8 cellular contexts compared by ENCODE assay signal in the genomic region with DNA sequence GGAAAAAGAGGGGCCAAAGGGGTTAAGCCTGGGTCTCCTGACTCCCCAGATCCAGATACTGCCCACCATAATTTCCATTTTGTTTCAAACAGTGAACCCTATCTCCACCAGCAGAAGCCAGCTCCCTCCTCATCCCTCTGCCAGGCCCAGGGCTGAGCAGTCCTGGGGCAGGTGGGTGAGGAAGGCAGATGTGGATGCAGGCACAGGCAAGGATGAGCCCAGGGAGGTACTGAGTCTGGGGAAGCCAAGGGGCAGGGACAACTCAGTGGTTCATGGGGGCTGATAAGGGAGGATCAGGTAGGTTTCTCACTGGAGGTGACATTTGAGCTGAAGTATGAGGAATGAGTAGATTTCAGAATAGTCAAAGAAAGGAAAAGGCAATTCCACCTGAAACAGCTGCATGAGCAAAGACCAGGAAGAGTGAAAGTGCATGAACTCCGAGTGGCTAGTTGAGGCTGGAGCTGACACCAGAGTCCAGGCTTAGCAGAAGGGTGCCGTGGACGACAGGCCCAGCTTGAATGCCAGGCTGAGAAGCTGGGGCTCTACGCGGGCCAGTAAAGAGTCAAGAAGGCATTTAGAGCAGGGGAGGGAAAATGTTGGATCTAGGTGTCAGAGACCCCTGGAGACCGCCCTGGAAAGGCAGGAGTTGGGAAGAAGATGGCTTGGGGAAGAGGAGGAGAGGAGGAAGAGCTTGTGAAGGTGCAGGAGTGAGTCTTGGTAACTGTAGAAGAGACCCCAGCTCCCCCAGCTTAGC. TPM values are rescaled to one million over a fixed set of nuclear protein-coding genes. Genes with fewer than 3 reads are reported as not detected.
A peak's percentile ranks its signal among the peaks of the same experiment; 100 is the strongest.
DNase-seq lines count a peak whose midpoint lies in the region; ATAC-seq, FAIRE-seq and TF ChIP-seq lines count a peak whose summit lies in the region.

No MANE protein-coding gene starts in this region.

- no peaks in the 10 kb centered on the region for H3K9me3 ChIP-seq in cardiac muscle cell (ENCODE audit: low read depth)
- H3K9me3 ChIP-seq in K562 (replicated peaks; ENCODE audit: control insufficient read depth, insufficient read depth, low read depth, low read length), result no peaks in the 10 kb centered on the region

- POLR2A ChIA-PET in K562 (lab: Yijun Ruan, JAX), result interaction anchor here (0.6 to 3.6 kb wide), 10 partner anchors 9 to 139 kb away, joined by 3 to 16 read pairs (median 4); a partner anchor contains a TSS

- no peaks in the 10 kb centered on the region for H3K9me3 Mint-ChIP-seq in memory B cell

- CTCF ChIA-PET in K562 (lab: Yijun Ruan, JAX; ENCODE audit: low intra/inter-chr PET ratio), result interaction anchor here (1.0 to 2.4 kb wide), 3 partner anchors 34 to 146 kb away, joined by 3 to 24 read pairs (median 7); no protein-coding TSS in a partner anchor

- H3K4me1 ChIP-seq in cardiac muscle cell (ENCODE audit: low read depth) (peaks cover 45% of the 10 kb centered on the region), K562 (replicated peaks in 1 of 2; ENCODE audit: control insufficient read depth in 2 of 2, insufficient read depth in 2 of 2, low read length in 2 of 2) (peaks cover 34 to 56% of the 10 kb centered on the region in 2 experiments)

- in situ Hi-C loops in K562 (cut with MboI), result no loop called here

- no peaks in the 10 kb centered on the region for H3K36me3 ChIP-seq in cardiac muscle cell
- peaks cover 26% of the 10 kb centered on the region for H3K36me3 ChIP-seq in K562 (ENCODE audit: control insufficient read depth, insufficient read depth, low read length)

- no peak for TF ChIP-seq EP300 in K562 (IDR thresholded peaks at IDR 0.05; ENCODE audit: low read length)

- H3K9me1 ChIP-seq in K562 (ENCODE audit: control insufficient read depth, insufficient read depth, low read length), result no peaks in the 10 kb centered on the region

- intact Hi-C loops in left cardiac atrium (cut with DNase I) (loop anchor here in 1 of 2 donors (2.0 kb wide), 1 partner anchor 35 kb away; no protein-coding TSS in a partner anchor), K562 (cut with micrococcal nuclease) (loop anchor here (1.0 kb wide), 1 partner anchor 33 kb away; no protein-coding TSS in a partner anchor)

- H3K27me3 Mint-ChIP-seq in memory B cell, result no peaks in the 10 kb centered on the region

- DNase-seq in cardiac muscle cell (ENCODE audit: low read depth in 1 of 2, low spot score in 1 of 2) (no peak), left cardiac atrium (no peak), K562 (ENCODE audit: extremely low read depth in 1 of 4, low spot score in 3 of 4) (peak in 1 of 4 experiments; percentile 9), memory B cell (ENCODE audit: low spot score in 2 of 2) (no peak), ureter (ENCODE audit: low spot score) (peak; percentile 44)

- peak overlapping the region; percentile 87 for H3K4me3 Mint-ChIP-seq in memory B cell

- H3K27ac Mint-ChIP-seq in memory B cell, result peak overlapping the region; percentile 84

- no peak for TF ChIP-seq CTCF in cardiac muscle cell (IDR thresholded peaks at IDR 0.05; ENCODE audit: low read depth, low read length)
- TF ChIP-seq CTCF in K562 (IDR thresholded peaks at IDR 0.05 in 2 of 3, conservative IDR thresholded peaks at IDR 0.05 in 1 of 3; ENCODE audit: insufficient read depth in 2 of 3, low read depth in 1 of 3, low read length in 3 of 3), result no peak

- WGBS in K562 (ENCODE audit: insufficient coverage, low coverage, missing lambda C conversion rate), result 12% methylated on average over 6 of the region's 6 CpGs

- no peak; a peak in 1 of 4 replicates for TF ChIP-seq RAD21 in K562 (CRISPR knock-in tag; conservative IDR thresholded peaks at IDR 0.05 in 1 of 2, IDR thresholded peaks at IDR 0.05 in 1 of 2)

- H3K36me3 Mint-ChIP-seq in memory B cell, result peaks cover 5% of the 10 kb centered on the region

- peak overlapping the region; percentile 91 for H3K4me3 ChIP-seq in cardiac muscle cell
- H3K4me3 ChIP-seq in K562, result peak overlapping the region; percentile 93

- TF ChIP-seq POLR2A in K562 (conservative IDR thresholded peaks at IDR 0.05), result no peak; the same call in 1 of the 2 replicates

- ATAC-seq in left cardiac atrium, result no peak
- no peak for ATAC-seq in K562
- no peak for ATAC-seq in memory B cell (ENCODE audit: low read depth)
- no peak for ATAC-seq in HG03025 (IDR thresholded peaks at IDR 0.05; ENCODE audit: low FRiP score, unreplicated experiment)
- no peak for ATAC-seq in GM19397 (IDR thresholded peaks at IDR 0.05; ENCODE audit: unreplicated experiment)
- ATAC-seq in GM19463 (IDR thresholded peaks at IDR 0.05; ENCODE audit: unreplicated experiment), result no peak

- H3K79me2 ChIP-seq in K562 (ENCODE audit: control insufficient read depth, insufficient read depth, low read length), result peaks cover 55% of the 10 kb centered on the region

- FAIRE-seq in K562 (lab: Jason Lieb, UNC), result peak; percentile 48

- peak overlapping the region; percentile 79 to 90 for H3K9ac ChIP-seq in K562 (ENCODE audit: insufficient read depth in 1 of 2, low read depth in 2 of 2, low read length in 2 of 2)

- no peaks in the 10 kb centered on the region for H4K20me1 ChIP-seq in K562 (replicated peaks; ENCODE audit: control insufficient read depth, insufficient read depth, low read length)

- H3K27ac ChIP-seq in cardiac muscle cell (peak overlapping the region; percentile 81), K562 (ENCODE audit: extremely low read depth, low read depth, low read length) (peak overlapping the region; percentile 69)

- H3K4me2 ChIP-seq in K562 (ENCODE audit: insufficient read depth, low read length), result peak overlapping the region; percentile 97

- BruUV-seq in K562 (replicated peaks; lab: Mats Ljungman, UMichigan), result no TSS peak

- H3K27me3 ChIP-seq in cardiac muscle cell, result no peaks in the 10 kb centered on the region
- H3K27me3 ChIP-seq in K562 (ENCODE audit: control insufficient read depth in 2 of 2, insufficient read depth in 2 of 2, low read length in 2 of 2), result no peaks in the 10 kb centered on the region; a peak in 1 of 5 replicates

- H2AFZ ChIP-seq in K562 (ENCODE audit: low read depth, low read length), result peak overlapping the region; percentile 90

- peaks cover 38% of the 10 kb centered on the region for H3K4me1 Mint-ChIP-seq in memory B cell

RNA-seq across cellular contexts. Expression of a gene that starts 10.3 kb away (rescaled TPM):
- total RNA-seq in cardiac muscle cell (55.5 and 62.9 TPM in 2 replicates), left cardiac atrium (10 to 100 TPM; 34.7 to 42.1 TPM), K562 (2014; rRNA removed) (13.6 and 13.7 TPM in 2 replicates), K562 (2014; rRNA removed; fragmentation: Illumina TruSeq; extraction: Trizol) (1.5 and 2.2 TPM in 2 replicates), K562 (2015; rRNA removed; fragmentation: Illumina TruSeq; extraction: Trizol) (8.6 and 8.7 TPM in 2 replicates), K562 (2021) (37.6 and 44.7 TPM in 2 replicates), ureter (83.4 TPM)
- polyA plus RNA-seq in cardiac muscle cell (18.1 and 18.7 TPM in 2 replicates), K562 (2011; rRNA removed) (3.0 and 5.8 TPM in 2 replicates), K562 (2014; fragmentation: Illumina TruSeq; extraction: Trizol) (12.0 and 21.5 TPM in 2 replicates), K562 (2014; fragmentation: Nextera tagmentation; extraction: Ambion mirVana) (under 1 TPM; 0.07 to 0.13 TPM), K562 (2014; rRNA removed) (18.9 and 19.9 TPM in 2 replicates)
- total RNA-seq in K562 (2011; cell fraction: chromatin; rRNA removed; ENCODE audit: low replicate concordance), result 24.1 and 86.8 TPM in 2 replicates
- 64.6 and 65.9 TPM in 2 replicates for total RNA-seq in K562 (2011; cell fraction: nucleolus; rRNA removed)
- 39.3 and 41.3 TPM in 2 replicates for total RNA-seq in K562 (2011; cell fraction: nucleoplasm; rRNA removed)
- 4.3 and 10.0 TPM in 2 replicates for polyA plus RNA-seq in K562 (2011; cell fraction: cytosol; rRNA removed)
- 37.3 and 64.7 TPM in 2 replicates for polyA plus RNA-seq in K562 (2011; cell fraction: nucleus; rRNA removed)
- 24.4 and 27.9 TPM in 2 replicates for polyA plus RNA-seq in K562 (2012)
- polyA minus RNA-seq in K562 (2011; rRNA and poly(A)+ RNA removed), result 1.8 and 2.4 TPM in 2 replicates
- 12.8 and 21.3 TPM in 2 replicates for polyA minus RNA-seq in K562 (2011; cell fraction: cytosol; rRNA and poly(A)+ RNA removed)
- polyA minus RNA-seq in K562 (2011; cell fraction: nucleus; rRNA and poly(A)+ RNA removed), result 14.4 and 16.6 TPM in 2 replicates

RNA-seq across cellular contexts. Expression of a gene that starts 22.6 kb away (rescaled TPM):
- 1.3 and 1.4 TPM in 2 replicates for total RNA-seq in cardiac muscle cell
- 0.16 and 2.9 TPM in 2 replicates for polyA plus RNA-seq in cardiac muscle cell
- under 1 TPM; 0.12 to 0.16 TPM for total RNA-seq in left cardiac atrium
- total RNA-seq in K562 (2011; cell fraction: chromatin; rRNA removed; ENCODE audit: low replicate concordance), result 0.30 and 0.67 TPM in 2 replicates
- 0.39 and 0.83 TPM in 2 replicates for total RNA-seq in K562 (2011; cell fraction: nucleolus; rRNA removed)
- 0.76 and 0.81 TPM in 2 replicates for total RNA-seq in K562 (2011; cell fraction: nucleoplasm; rRNA removed)
- total RNA-seq in K562 (2014; rRNA removed), result 0.54 and 1.1 TPM in 2 replicates
- total RNA-seq in K562 (2014; rRNA removed; fragmentation: Illumina TruSeq; extraction: Trizol), result 0.11 and 0.32 TPM in 2 replicates
- total RNA-seq in K562 (2015; rRNA removed; fragmentation: Illumina TruSeq; extraction: Trizol), result 0.94 and 1.1 TPM in 2 replicates
- total RNA-seq in K562 (2021), result 1.6 and 1.8 TPM in 2 replicates
- 0.24 and 0.34 TPM in 2 replicates for polyA plus RNA-seq in K562 (2011; rRNA removed)
- 0.41 and 2.0 TPM in 2 replicates for polyA plus RNA-seq in K562 (2011; cell fraction: cytosol; rRNA removed)
- polyA plus RNA-seq in K562 (2011; cell fraction: nucleus; rRNA removed), result 0.21 and 0.77 TPM in 2 replicates
- 1.4 and 1.7 TPM in 2 replicates for polyA plus RNA-seq in K562 (2012)
- polyA plus RNA-seq in K562 (2014; fragmentation: Illumina TruSeq; extraction: Trizol), result 1.0 and 1.9 TPM in 2 replicates
- polyA plus RNA-seq in K562 (2014; fragmentation: Nextera tagmentation; extraction: Ambion mirVana), result under 1 TPM; 0.10 to 0.18 TPM
- 0.73 and 1.6 TPM in 2 replicates for polyA plus RNA-seq in K562 (2014; rRNA removed)
- 0.15 and 0.32 TPM in 2 replicates for polyA minus RNA-seq in K562 (2011; rRNA and poly(A)+ RNA removed)
- polyA minus RNA-seq in K562 (2011; cell fraction: cytosol; rRNA and poly(A)+ RNA removed), result 1.2 TPM in 1 of 2 replicates, not detected in the other
- 0.40 TPM in 1 of 2 replicates, not detected in the other for polyA minus RNA-seq in K562 (2011; cell fraction: nucleus; rRNA and poly(A)+ RNA removed)
- 1.6 TPM for total RNA-seq in ureter

RNA-seq across cellular contexts. Expression of a gene that starts 23.1 kb away (rescaled TPM):
- total RNA-seq in cardiac muscle cell (91.2 and 144 TPM in 2 replicates), left cardiac atrium (1 to 10 TPM; 4.1 to 6.2 TPM), K562 (2014; rRNA removed) (114 and 146 TPM in 2 replicates), K562 (2014; rRNA removed; fragmentation: Illumina TruSeq; extraction: Trizol) (28.7 and 48.0 TPM in 2 replicates), K562 (2015; rRNA removed; fragmentation: Illumina TruSeq; extraction: Trizol) (78.9 and 81.0 TPM in 2 replicates), K562 (2021) (130 and 138 TPM in 2 replicates), ureter (19.8 TPM)
- polyA plus RNA-seq in cardiac muscle cell (87.9 and 131 TPM in 2 replicates), K562 (2011; rRNA removed) (27.5 and 40.8 TPM in 2 replicates), K562 (2014; fragmentation: Illumina TruSeq; extraction: Trizol) (96.7 and 113 TPM in 2 replicates), K562 (2014; fragmentation: Nextera tagmentation; extraction: Ambion mirVana) (10 to 100 TPM; 10.5 to 23.5 TPM), K562 (2014; rRNA removed) (79.6 and 80.6 TPM in 2 replicates)
- 3.9 and 24.8 TPM in 2 replicates for total RNA-seq in K562 (2011; cell fraction: chromatin; rRNA removed; ENCODE audit: low replicate concordance)
- 45.0 and 47.0 TPM in 2 replicates for total RNA-seq in K562 (2011; cell fraction: nucleolus; rRNA removed)
- 16.6 and 17.6 TPM in 2 replicates for total RNA-seq in K562 (2011; cell fraction: nucleoplasm; rRNA removed)
- 71.5 and 165 TPM in 2 replicates for polyA plus RNA-seq in K562 (2011; cell fraction: cytosol; rRNA removed)
- 47.4 and 73.9 TPM in 2 replicates for polyA plus RNA-seq in K562 (2011; cell fraction: nucleus; rRNA removed)
- polyA plus RNA-seq in K562 (2012), result 83.4 and 102 TPM in 2 replicates
- polyA minus RNA-seq in K562 (2011; rRNA and poly(A)+ RNA removed), result 20.7 and 34.8 TPM in 2 replicates
- 70.3 and 71.1 TPM in 2 replicates for polyA minus RNA-seq in K562 (2011; cell fraction: cytosol; rRNA and poly(A)+ RNA removed)
- 16.8 and 18.9 TPM in 2 replicates for polyA minus RNA-seq in K562 (2011; cell fraction: nucleus; rRNA and poly(A)+ RNA removed)

RNA-seq across cellular contexts. Expression of a gene that starts 24.4 kb away (rescaled TPM):
- total RNA-seq in cardiac muscle cell, result 97.6 and 108 TPM in 2 replicates
- polyA plus RNA-seq in cardiac muscle cell, result 25.1 and 25.4 TPM in 2 replicates
- 10 to 100 TPM; 37.9 to 50.6 TPM for total RNA-seq in left cardiac atrium
- total RNA-seq in K562 (2011; cell fraction: chromatin; rRNA removed; ENCODE audit: low replicate concordance), result 105 and 266 TPM in 2 replicates
- 150 and 152 TPM in 2 replicates for total RNA-seq in K562 (2011; cell fraction: nucleolus; rRNA removed)
- total RNA-seq in K562 (2011; cell fraction: nucleoplasm; rRNA removed), result 89.4 and 93.6 TPM in 2 replicates
- total RNA-seq in K562 (2014; rRNA removed), result 27.1 and 29.8 TPM in 2 replicates
- total RNA-seq in K562 (2014; rRNA removed; fragmentation: Illumina TruSeq; extraction: Trizol), result 19.0 and 20.0 TPM in 2 replicates
- 26.5 and 30.0 TPM in 2 replicates for total RNA-seq in K562 (2015; rRNA removed; fragmentation: Illumina TruSeq; extraction: Trizol)
- total RNA-seq in K562 (2021), result 72.7 and 75.4 TPM in 2 replicates
- 27.0 and 41.5 TPM in 2 replicates for polyA plus RNA-seq in K562 (2011; rRNA removed)
- polyA plus RNA-seq in K562 (2011; cell fraction: cytosol; rRNA removed), result 33.1 and 53.6 TPM in 2 replicates
- polyA plus RNA-seq in K562 (2011; cell fraction: nucleus; rRNA removed), result 142 and 197 TPM in 2 replicates
- 34.3 and 44.0 TPM in 2 replicates for polyA plus RNA-seq in K562 (2012)
- 28.9 and 45.7 TPM in 2 replicates for polyA plus RNA-seq in K562 (2014; fragmentation: Illumina TruSeq; extraction: Trizol)
- polyA plus RNA-seq in K562 (2014; fragmentation: Nextera tagmentation; extraction: Ambion mirVana), result under 1 TPM; 0.03 to 0.13 TPM
- 54.9 and 62.2 TPM in 2 replicates for polyA plus RNA-seq in K562 (2014; rRNA removed)
- polyA minus RNA-seq in K562 (2011; rRNA and poly(A)+ RNA removed), result 16.2 and 21.5 TPM in 2 replicates
- polyA minus RNA-seq in K562 (2011; cell fraction: cytosol; rRNA and poly(A)+ RNA removed), result 31.7 and 33.0 TPM in 2 replicates
- polyA minus RNA-seq in K562 (2011; cell fraction: nucleus; rRNA and poly(A)+ RNA removed), result 30.3 and 43.7 TPM in 2 replicates
- total RNA-seq in ureter, result 47.4 TPM

RNA-seq across cellular contexts. Expression of a gene that starts 33.8 kb away (rescaled TPM):
- total RNA-seq in cardiac muscle cell, result 0.18 and 3.7 TPM in 2 replicates
- 0.47 and 3.8 TPM in 2 replicates for polyA plus RNA-seq in cardiac muscle cell
- 1 to 10 TPM in 1 of 2 donors, under 1 TPM in 1; 0.50 to 1.4 TPM for total RNA-seq in left cardiac atrium
- total RNA-seq in K562 (2011; cell fraction: chromatin; rRNA removed; ENCODE audit: low replicate concordance), result 4.7 and 17.0 TPM in 2 replicates
- total RNA-seq in K562 (2011; cell fraction: nucleolus; rRNA removed), result 7.8 and 16.2 TPM in 2 replicates
- total RNA-seq in K562 (2011; cell fraction: nucleoplasm; rRNA removed), result 4.7 and 8.2 TPM in 2 replicates
- 0.61 TPM in 1 of 2 replicates, not detected in the other for total RNA-seq in K562 (2014; rRNA removed)
- 0.80 and 0.83 TPM in 2 replicates for total RNA-seq in K562 (2014; rRNA removed; fragmentation: Illumina TruSeq; extraction: Trizol)
- total RNA-seq in K562 (2015; rRNA removed; fragmentation: Illumina TruSeq; extraction: Trizol), result 0.75 and 0.94 TPM in 2 replicates
- total RNA-seq in K562 (2021), result 2.8 and 5.5 TPM in 2 replicates
- polyA plus RNA-seq in K562 (2011; rRNA removed), result 1.3 and 1.8 TPM in 2 replicates
- 0.54 and 0.77 TPM in 2 replicates for polyA plus RNA-seq in K562 (2011; cell fraction: cytosol; rRNA removed)
- 16.6 and 17.9 TPM in 2 replicates for polyA plus RNA-seq in K562 (2011; cell fraction: nucleus; rRNA removed)
- 0.91 and 2.6 TPM in 2 replicates for polyA plus RNA-seq in K562 (2012)
- 1.8 and 2.0 TPM in 2 replicates for polyA plus RNA-seq in K562 (2014; fragmentation: Illumina TruSeq; extraction: Trizol)
- polyA plus RNA-seq in K562 (2014; fragmentation: Nextera tagmentation; extraction: Ambion mirVana), result not detected
- 3.0 and 4.1 TPM in 2 replicates for polyA plus RNA-seq in K562 (2014; rRNA removed)
- polyA minus RNA-seq in K562 (2011; rRNA and poly(A)+ RNA removed), result 1.9 and 2.4 TPM in 2 replicates
- 4.5 TPM in 1 of 2 replicates, not detected in the other for polyA minus RNA-seq in K562 (2011; cell fraction: cytosol; rRNA and poly(A)+ RNA removed)
- polyA minus RNA-seq in K562 (2011; cell fraction: nucleus; rRNA and poly(A)+ RNA removed), result 6.6 and 11.7 TPM in 2 replicates
- 1.4 TPM for total RNA-seq in ureter
